ENCODE assay signal across 19 cellular contexts in the genomic region with DNA sequence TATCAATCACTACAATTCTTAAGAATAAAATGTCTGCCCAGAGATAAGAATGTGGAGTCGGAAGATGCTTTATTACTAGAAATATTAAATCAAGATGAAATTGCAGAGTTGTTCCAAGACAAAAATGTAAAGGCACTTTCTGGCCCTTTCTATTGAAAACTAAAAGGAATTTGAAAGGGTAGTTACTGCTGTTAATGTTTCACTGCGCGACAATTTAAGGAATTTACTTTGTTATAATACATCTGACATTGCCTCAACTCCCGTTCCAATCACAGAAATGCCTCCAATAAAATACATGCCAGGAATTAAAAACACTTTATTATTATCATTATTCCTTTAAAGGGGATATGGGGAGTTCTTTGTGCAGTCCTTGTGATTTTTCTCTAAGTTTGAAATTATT. TPM values are rescaled to one million over a fixed set of nuclear protein-coding genes. Genes with fewer than 3 reads are reported as not detected.
DNase-seq lines count a peak whose midpoint lies in the region; ATAC-seq and TF ChIP-seq lines count a peak whose summit lies in the region.
"Had no signal": no experiment of that assay in that cellular context is flagged by ENCODE, and none has a peak within 500 bp of the region (broad histone marks: within the 10 kb centered on the region; RNA-seq: fewer than 3 reads in every experiment).

No MANE protein-coding gene starts in this region.

- no peak overlapping the region for H3K4ac ChIP-seq in mesenchymal stem cell (ENCODE audit: low read depth in 1 of 2, low read length in 2 of 2)

- no peak overlapping the region for H3K14ac ChIP-seq in mesenchymal stem cell (ENCODE audit: low read length in 2 of 2)

- no peaks in the 10 kb centered on the region for H3K27me3 ChIP-seq in kidney epithelial cell (ENCODE audit: control insufficient read depth, insufficient read depth, low read length)
- H3K27me3 ChIP-seq in mesenchymal stem cell (ENCODE audit: control insufficient read depth in 1 of 2, insufficient read depth in 1 of 2, low read length in 2 of 2) = no peaks in the 10 kb centered on the region
- no peaks in the 10 kb centered on the region for H3K27me3 ChIP-seq in esophagus squamous epithelium
- H3K27me3 ChIP-seq: BE2C had no signal

- H2AK5ac ChIP-seq in mesenchymal stem cell (ENCODE audit: low read length, severe bottlenecking) = no peak overlapping the region

- no peak overlapping the region for H2BK15ac ChIP-seq in mesenchymal stem cell (ENCODE audit: low read depth, poor library complexity, severe bottlenecking)

- H3K4me1 ChIP-seq in mesenchymal stem cell (ENCODE audit: control insufficient read depth, insufficient read depth, low read depth, low read length) (peaks cover 2% of the 10 kb centered on the region), esophagus squamous epithelium (no peaks in the 10 kb centered on the region)
- H3K4me1 ChIP-seq: BE2C had no signal

- no peak overlapping the region for H3K27ac Mint-ChIP-seq in activated T-helper 17 cell treated with anti-CD3 and anti-CD28 coated beads, Interleukin-2, amount 50 U/mL, for 72 hours
- H3K27ac Mint-ChIP-seq: CD4-positive, CD25-positive, alpha-beta regulatory T cell; CD8-positive, alpha-beta memory T cell; GM23338 had no signal

- no peak for TF ChIP-seq CTCF in kidney epithelial cell (IDR thresholded peaks at IDR 0.05; ENCODE audit: insufficient read depth, low read length, poor library complexity, severe bottlenecking)
- TF ChIP-seq CTCF in esophagus squamous epithelium (IDR thresholded peaks at IDR 0.05) = no peak

- no peaks in the 10 kb centered on the region for H3K27me3 Mint-ChIP-seq in activated T-helper 17 cell treated with anti-CD3 and anti-CD28 coated beads, Interleukin-2, amount 50 U/mL, for 72 hours
- H3K27me3 Mint-ChIP-seq: CD4-positive, CD25-positive, alpha-beta regulatory T cell; CD8-positive, alpha-beta memory T cell had no signal

- no peak overlapping the region for H3K4me3 ChIP-seq in kidney epithelial cell (ENCODE audit: low read depth, low read length)
- H3K4me3 ChIP-seq in mesenchymal stem cell (ENCODE audit: insufficient read depth in 1 of 2, low read depth in 1 of 2, low read length in 2 of 2) = no peak overlapping the region
- no peak overlapping the region for H3K4me3 ChIP-seq in esophagus squamous epithelium
- H3K4me3 ChIP-seq: GM23338 had no signal

- TF ChIP-seq POLR2A in esophagus squamous epithelium (IDR thresholded peaks at IDR 0.05) = no peak

- peak; percentile 53 for DNase-seq in ACHN
- peak; percentile 5 for DNase-seq in kidney epithelial cell (ENCODE audit: low read depth)
- DNase-seq in mesenchymal stem cell = no peak
- no peak for DNase-seq in DMS114 treated with DMSO at 0.1 percent for 48 hours (lab: John Stamatoyannopoulos, UW; ENCODE audit: unreplicated experiment)
- no peak for DNase-seq in esophagus squamous epithelium (lab: John Stamatoyannopoulos, UW)
- DNase-seq: 8988T; BE2C; C1 segment of cervical spinal cord; CD4-positive, CD25-positive, alpha-beta regulatory T cell; CD8-positive, alpha-beta memory T cell; COR-L47; DMS153; DMS79; GDM1; HCEC 1CT had no signal

- H3K4me1 Mint-ChIP-seq in activated T-helper 17 cell treated with anti-CD3 and anti-CD28 coated beads, Interleukin-2, amount 50 U/mL, for 72 hours = no peaks in the 10 kb centered on the region
- H3K4me1 Mint-ChIP-seq: CD4-positive, CD25-positive, alpha-beta regulatory T cell; GM23338 had no signal

- no peak overlapping the region for H3K4me2 ChIP-seq in mesenchymal stem cell (ENCODE audit: low read length, poor library complexity, severe bottlenecking)
- H3K4me2 ChIP-seq: GM23338 had no signal

- no peak overlapping the region for H4K8ac ChIP-seq in mesenchymal stem cell (ENCODE audit: low read length)

- no peak overlapping the region for H4K91ac ChIP-seq in mesenchymal stem cell (ENCODE audit: low read length)

- H3K36me3 Mint-ChIP-seq in activated T-helper 17 cell treated with anti-CD3 and anti-CD28 coated beads, Interleukin-2, amount 50 U/mL, for 72 hours (ENCODE audit: low read depth) = peaks cover 10% of the 10 kb centered on the region

- H3K36me3 ChIP-seq in kidney epithelial cell (ENCODE audit: control insufficient read depth, insufficient read depth, low read length) = no peaks in the 10 kb centered on the region
- no peaks in the 10 kb centered on the region for H3K36me3 ChIP-seq in mesenchymal stem cell (ENCODE audit: control insufficient read depth in 1 of 2, insufficient read depth in 2 of 2, low read depth in 1 of 2, low read length in 2 of 2)
- H3K36me3 ChIP-seq in esophagus squamous epithelium = no peaks in the 10 kb centered on the region
- H3K36me3 ChIP-seq: BE2C had no signal

- no peak overlapping the region for H3K9ac ChIP-seq in mesenchymal stem cell (ENCODE audit: low read length)

- no peak overlapping the region for H2BK5ac ChIP-seq in mesenchymal stem cell (ENCODE audit: low read depth, low read length, poor library complexity, severe bottlenecking)

- H3K9me3 ChIP-seq in mesenchymal stem cell (ENCODE audit: control insufficient read depth, low read length) = no peaks in the 10 kb centered on the region
- no peaks in the 10 kb centered on the region for H3K9me3 ChIP-seq in esophagus squamous epithelium
- H3K9me3 ChIP-seq: BE2C had no signal

- H3K27ac ChIP-seq in mesenchymal stem cell (ENCODE audit: low read length, poor library complexity, severe bottlenecking) (peak overlapping the region; percentile 75), esophagus squamous epithelium (no peak overlapping the region)
- H3K27ac ChIP-seq: HL-60 had no signal

- in situ Hi-C loops in ACHN (cut with HindIII; ENCODE audit: low pct_ligation_motif_present, low pct_unique_long_range_greater_than_20kb, low sequenced_read_pairs) = no loop called here

- ATAC-seq in activated T-helper 17 cell treated with anti-CD3 and anti-CD28 coated beads, Interleukin-2, amount 50 U/mL, for 72 hours (replicated peaks) = no peak
- no peak for ATAC-seq in GM18909 (IDR thresholded peaks at IDR 0.05; ENCODE audit: poor library complexity, unreplicated experiment)
- ATAC-seq: GM23338 had no signal

- no peak overlapping the region for H3K18ac ChIP-seq in mesenchymal stem cell (ENCODE audit: low read depth in 1 of 2, low read length in 2 of 2)

- intact Hi-C loops in esophagus squamous epithelium (cut with DNase I) = no loop called here

- no peaks in the 10 kb centered on the region for H3K79me1 ChIP-seq in mesenchymal stem cell (replicated peaks; ENCODE audit: low read length, poor library complexity, severe bottlenecking)

- H3K23ac ChIP-seq in mesenchymal stem cell (ENCODE audit: low read length in 2 of 2) = no peak overlapping the region

- no peak overlapping the region for H2BK12ac ChIP-seq in mesenchymal stem cell (ENCODE audit: low read length in 2 of 2)

- no peak overlapping the region for H2BK120ac ChIP-seq in mesenchymal stem cell (ENCODE audit: low read depth, low read length)

- no peak overlapping the region for H2AFZ ChIP-seq in mesenchymal stem cell (ENCODE audit: low read depth, low read length)
- H2AFZ ChIP-seq: GM23338 had no signal

- no peaks in the 10 kb centered on the region for H3K9me3 Mint-ChIP-seq in activated T-helper 17 cell treated with anti-CD3 and anti-CD28 coated beads, Interleukin-2, amount 50 U/mL, for 72 hours
- H3K9me3 Mint-ChIP-seq: CD4-positive, CD25-positive, alpha-beta regulatory T cell; CD8-positive, alpha-beta memory T cell had no signal

- no peak overlapping the region for H3K4me3 Mint-ChIP-seq in activated T-helper 17 cell treated with anti-CD3 and anti-CD28 coated beads, Interleukin-2, amount 50 U/mL, for 72 hours
- H3K4me3 Mint-ChIP-seq: CD4-positive, CD25-positive, alpha-beta regulatory T cell; CD8-positive, alpha-beta memory T cell; GM23338 had no signal

- WGBS in mesenchymal stem cell = no CpG with 5 or more reads among the region's 4 CpGs
- WGBS in esophagus squamous epithelium, 2 donors = 72 to 80% methylated on average over 4 of the region's 4 CpGs

RNA-seq across cellular contexts. Expression of gene RSL24D1, which starts 26.4 kb away (rescaled TPM):
- total RNA-seq in kidney epithelial cell (106 and 113 TPM in 2 replicates), esophagus squamous epithelium (10 to 100 TPM; 23.1 to 78.0 (median 55.7) TPM)
- 65.7 TPM for polyA plus RNA-seq in mesenchymal stem cell (2013, experiment 1 of 2)
- 67.0 TPM for polyA plus RNA-seq in mesenchymal stem cell (2013, experiment 2 of 2)
- total RNA-seq in activated T-helper 17 cell treated with anti-CD3 and anti-CD28 coated beads, Interleukin-2, amount 50 U/mL, for 72 hours = 100 to 1,000 TPM; 107 to 111 TPM

Comparison
In these comparisons a context has a peak if more than half of its experiments do, and no peak if none do; other contexts are left out.
1. DNase-seq: peak in ACHN (single experiment) and kidney epithelial cell (single experiment); none in mesenchymal stem cell (single experiment), DMS114 treated with DMSO at 0.1 percent for 48 hours (single experiment) and esophagus squamous epithelium (single experiment).